ENCODE assay signal across 8 cellular contexts in the genomic region with DNA sequence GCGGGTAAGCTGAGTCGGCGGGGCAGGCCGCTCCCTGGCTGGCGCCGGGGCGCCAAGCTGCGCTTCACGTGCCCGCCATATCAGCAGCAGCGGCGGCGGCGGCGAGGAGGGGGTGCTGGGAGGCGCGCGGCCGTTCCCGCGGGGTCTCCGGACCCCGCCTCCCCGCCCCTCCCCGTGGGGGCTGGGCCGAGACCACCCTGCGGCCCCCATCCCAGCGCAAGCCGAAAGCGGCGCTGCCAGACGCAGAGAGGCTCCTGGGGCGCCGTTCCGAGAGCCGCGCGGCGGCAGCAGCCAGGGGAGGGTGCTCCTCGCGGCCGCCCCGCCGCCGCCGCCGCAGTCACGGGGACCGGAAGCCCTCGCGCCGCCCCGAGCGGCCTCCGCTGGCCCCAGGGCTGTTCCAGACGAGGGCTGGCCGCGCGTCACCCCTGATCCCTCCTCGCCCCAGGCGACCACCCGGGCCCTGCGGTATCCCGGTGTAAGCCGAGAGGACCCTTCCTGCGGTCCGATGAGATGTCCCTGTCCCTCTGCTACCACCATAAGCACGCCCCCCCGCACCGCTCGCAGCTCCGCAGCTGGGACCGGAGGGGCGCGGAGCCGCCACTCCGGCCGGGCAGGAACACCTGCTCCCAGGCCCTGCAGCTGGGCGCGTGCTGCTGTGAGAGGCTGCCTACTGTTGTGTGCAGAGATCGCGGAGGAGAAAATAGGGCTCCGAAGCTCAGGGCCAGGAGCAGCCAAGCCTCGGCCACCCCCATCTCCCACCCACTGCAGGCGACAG. TPM values are rescaled to one million over a fixed set of nuclear protein-coding genes. Genes with fewer than 3 reads are reported as not detected.
DNase-seq lines count a peak whose midpoint lies in the region; ATAC-seq and TF ChIP-seq lines count a peak whose summit lies in the region.

No MANE protein-coding gene starts in this region.

- CTCF ChIA-PET in activated B cell treated with CpG ODN at 0.5 μM for 24 hours (lab: Charles Lee): interaction anchor here (1.0 kb wide), 1 partner anchor 94 kb away, joined by 3 read pairs; no protein-coding TSS in a partner anchor

- no peaks in the 10 kb centered on the region for H3K9me3 Mint-ChIP-seq in activated B cell treated with CpG ODN at 0.5 μM for 24 hours

- H3K36me3 Mint-ChIP-seq in activated B cell treated with CpG ODN at 0.5 μM for 24 hours (ENCODE audit: low read depth): no peaks in the 10 kb centered on the region

- DNase-seq in NK-92 treated with Interleukin-12 subunit alpha and Interleukin-12 subunit beta, amount 100 ng/mL, for 24 hours (lab: John Stamatoyannopoulos, UW): peak; percentile 39
- DNase-seq in NK-92 (lab: John Stamatoyannopoulos, UW; ENCODE audit: unreplicated experiment) (no peak), activated B cell treated with CpG ODN at 0.5 μM for 24 hours (peak; percentile 44), fibroblast of pulmonary artery (ENCODE audit: low read depth) (no peak), pons (ENCODE audit: low spot score) (no peak), dedifferentiated amniotic fluid mesenchymal stem cell (ENCODE audit: extremely low spot score) (no peak)

- ATAC-seq in HG03196 (IDR thresholded peaks at IDR 0.05; ENCODE audit: unreplicated experiment): peak; percentile 42
- ATAC-seq in activated B cell treated with CpG ODN at 0.5 μM for 24 hours (ENCODE audit: low read depth): peak; percentile 35

- H3K4me1 ChIP-seq in neutrophil (ENCODE audit: control insufficient read depth in 1 of 2, insufficient read depth in 1 of 2, low read depth in 1 of 2, low read length in 1 of 2): peaks cover 33 to 36% of the 10 kb centered on the region in 2 experiments

- peak overlapping the region; percentile 78 for H3K4me3 Mint-ChIP-seq in activated B cell treated with CpG ODN at 0.5 μM for 24 hours

- no peaks in the 10 kb centered on the region for H3K9me3 ChIP-seq in neutrophil

- peaks cover 26% of the 10 kb centered on the region for H3K4me1 Mint-ChIP-seq in activated B cell treated with CpG ODN at 0.5 μM for 24 hours

- POLR2A ChIA-PET in activated B cell treated with CpG ODN at 0.5 μM for 24 hours (lab: Charles Lee): interaction anchor here (0.5 to 5.1 kb wide), 8 partner anchors 9 to 160 kb away, joined by 3 to 80 read pairs (median 10); a partner anchor contains a TSS

- TF ChIP-seq CTCF in activated B cell treated with CpG ODN at 0.5 μM for 24 hours (IDR thresholded peaks at IDR 0.05) (no peak), fibroblast of pulmonary artery (IDR thresholded peaks at IDR 0.05; ENCODE audit: low read length, missing control alignments) (no peak), neutrophil (IDR thresholded peaks at IDR 0.05) (no peak)

- H3K36me3 ChIP-seq in neutrophil: no peaks in the 10 kb centered on the region

- intact Hi-C loops in activated B cell treated with CpG ODN at 0.5 μM for 24 hours (cut with micrococcal nuclease): no loop called here

- H3K4me3 ChIP-seq in fibroblast of pulmonary artery (replicated peaks; ENCODE audit: low read depth, low read length): peak overlapping the region; percentile 43
- peak overlapping the region; percentile 62 to 66 for H3K4me3 ChIP-seq in neutrophil (ENCODE audit: low read depth in 1 of 2, low read length in 1 of 2)

- peaks cover 29% of the 10 kb centered on the region for H3K27me3 ChIP-seq in neutrophil

- H3K27ac ChIP-seq in neutrophil: peak overlapping the region; percentile 69

- H3K27ac Mint-ChIP-seq in activated B cell treated with CpG ODN at 0.5 μM for 24 hours: no peak overlapping the region

- H3K27me3 Mint-ChIP-seq in activated B cell treated with CpG ODN at 0.5 μM for 24 hours: no peaks in the 10 kb centered on the region

RNA-seq across cellular contexts. Expression of a gene that starts 7.4 kb away (rescaled TPM):
- 59.3 and 60.4 TPM in 2 replicates for total RNA-seq in activated B cell treated with CpG ODN at 0.5 μM for 24 hours

Comparison
In these comparisons a context has a peak if more than half of its experiments do, and no peak if none do; other contexts are left out.
1. DNase-seq: peak in NK-92 treated with Interleukin-12 subunit alpha and Interleukin-12 subunit beta, amount 100 ng/mL, for 24 hours (single experiment) and activated B cell treated with CpG ODN at 0.5 μM for 24 hours (single experiment); none in NK-92 (single experiment), fibroblast of pulmonary artery (single experiment), pons (single experiment) and dedifferentiated amniotic fluid mesenchymal stem cell (single experiment).